ENCODE assay signal across 21 cellular contexts in genomic region chr2:129805889-129806288, GRCh38.
DNase-seq lines count a peak whose midpoint lies in the region; ATAC-seq and TF ChIP-seq lines count a peak whose summit lies in the region.
"Had no signal": no experiment of that assay in that cellular context is flagged by ENCODE, and none has a peak within 500 bp of the region (broad histone marks: within the 10 kb centered on the region; RNA-seq: fewer than 3 reads in every experiment).

No MANE protein-coding gene starts in this region.

- H2AFZ ChIP-seq in GM23338: peak overlapping the region; percentile 56; the same call in 1 of the 2 replicates
- H2AFZ ChIP-seq in mesenchymal stem cell (ENCODE audit: low read depth, low read length): no peak overlapping the region

- H2BK120ac ChIP-seq in mesenchymal stem cell (ENCODE audit: low read depth, low read length): no peak overlapping the region

- H3K36me3 ChIP-seq in GM23338 (ENCODE audit: insufficient read depth) (no peaks in the 10 kb centered on the region), WERI-Rb-1 (no peaks in the 10 kb centered on the region), mesenchymal stem cell (ENCODE audit: control insufficient read depth in 1 of 2, insufficient read depth in 2 of 2, low read depth in 1 of 2, low read length in 2 of 2) (no peaks in the 10 kb centered on the region)
- H3K36me3 ChIP-seq: BLaER1, MG63, Peyer's patch had no signal

- H3K79me1 ChIP-seq in mesenchymal stem cell (replicated peaks; ENCODE audit: low read length, poor library complexity, severe bottlenecking): no peaks in the 10 kb centered on the region

- H4K8ac ChIP-seq in mesenchymal stem cell (ENCODE audit: low read length): no peak overlapping the region

- H4K91ac ChIP-seq in mesenchymal stem cell (ENCODE audit: low read length): peak overlapping the region; percentile 30

- ATAC-seq in GM23338 (no peak; the same call in 2 of the 3 replicates), GM19467 (IDR thresholded peaks at IDR 0.05; ENCODE audit: unreplicated experiment) (no peak)

- no peak overlapping the region for H2BK15ac ChIP-seq in mesenchymal stem cell (ENCODE audit: low read depth, poor library complexity, severe bottlenecking)

- TF ChIP-seq CTCF in GM23338 (conservative IDR thresholded peaks at IDR 0.05; ENCODE audit: low read depth in 2 of 2) (no peak), WERI-Rb-1 (IDR thresholded peaks at IDR 0.05; ENCODE audit: low read depth, low read length) (no peak), osteocyte (IDR thresholded peaks at IDR 0.05) (no peak)

- no peak for DNase-seq in GM23338 (ENCODE audit: low spot score)
- DNase-seq in WERI-Rb-1: peak; percentile 56
- DNase-seq in mesenchymal stem cell: no peak
- peak; percentile 64 for DNase-seq in osteocyte (ENCODE audit: extremely low spot score, unreplicated experiment)
- DNase-seq in occipital lobe (lab: John Stamatoyannopoulos, UW): no peak
- no peak for DNase-seq in NCI-H2029 treated with DMSO at 0.1 percent for 48 hours (lab: John Stamatoyannopoulos, UW)
- DNase-seq in NCI-H1417 (lab: John Stamatoyannopoulos, UW): no peak
- DNase-seq: CD4-positive, CD25-positive, alpha-beta regulatory T cell; DMS153; KBM-7; MG63; NCI-H1417 treated with DMSO at 0.1 percent for 48 hours; NCI-H1694 treated with DMSO at 0.1 percent for 48 hours; NCI-H2081 treated with DMSO at 0.1 percent for 48 hours; NCI-H526; OCI-M1; Peyer's patch; SHP77 treated with DMSO at 0.1 percent for 48 hours had no signal

- H3K27ac ChIP-seq in GM23338 (ENCODE audit: low read depth) (no peak overlapping the region), WERI-Rb-1 (peak overlapping the region; percentile 48), mesenchymal stem cell (ENCODE audit: low read length, poor library complexity, severe bottlenecking) (no peak overlapping the region)
- H3K27ac ChIP-seq: BLaER1, Peyer's patch had no signal

- H3K18ac ChIP-seq in mesenchymal stem cell (ENCODE audit: low read depth in 1 of 2, low read length in 2 of 2): no peak overlapping the region

- H2BK12ac ChIP-seq in mesenchymal stem cell (ENCODE audit: low read length in 2 of 2): no peak overlapping the region

- H3K4me2 ChIP-seq in GM23338: no peak overlapping the region
- H3K4me2 ChIP-seq in mesenchymal stem cell (ENCODE audit: low read length, poor library complexity, severe bottlenecking): no peak overlapping the region
- H3K4me2 ChIP-seq: BLaER1 had no signal

- peaks cover 29% of the 10 kb centered on the region for H3K4me1 ChIP-seq in GM23338 (ENCODE audit: insufficient read depth)
- H3K4me1 ChIP-seq in mesenchymal stem cell (ENCODE audit: control insufficient read depth, insufficient read depth, low read depth, low read length): no peaks in the 10 kb centered on the region
- H3K4me1 ChIP-seq: Peyer's patch had no signal

- no peak overlapping the region for H3K14ac ChIP-seq in mesenchymal stem cell (ENCODE audit: low read length in 2 of 2)

- H2AK5ac ChIP-seq in mesenchymal stem cell (ENCODE audit: low read length, severe bottlenecking): no peak overlapping the region

- H3F3A ChIP-seq in GM23338 (replicated peaks; ENCODE audit: low read depth): no peaks in the 10 kb centered on the region

- no peak overlapping the region for H3K9ac ChIP-seq in mesenchymal stem cell (ENCODE audit: low read length)
- H3K9ac ChIP-seq: BLaER1 had no signal

- H3K4me1 Mint-ChIP-seq in GM23338: peaks cover 46% of the 10 kb centered on the region
- no peaks in the 10 kb centered on the region for H3K4me1 Mint-ChIP-seq in osteocyte (ENCODE audit: unreplicated experiment)
- H3K4me1 Mint-ChIP-seq: CD4-positive, CD25-positive, alpha-beta regulatory T cell had no signal

- H3K27me3 Mint-ChIP-seq in GM23338 (ENCODE audit: insufficient read depth, low read depth, poor library complexity) (peaks cover 6% of the 10 kb centered on the region), osteocyte (ENCODE audit: unreplicated experiment) (peaks cover 2% of the 10 kb centered on the region)
- H3K27me3 Mint-ChIP-seq: CD4-positive, CD25-positive, alpha-beta regulatory T cell had no signal

- H2BK5ac ChIP-seq in mesenchymal stem cell (ENCODE audit: low read depth, low read length, poor library complexity, severe bottlenecking): no peak overlapping the region

- no peaks in the 10 kb centered on the region for H4K20me1 ChIP-seq in GM23338 (replicated peaks; ENCODE audit: insufficient read depth)
- H4K20me1 ChIP-seq: BLaER1 had no signal

- H3K9me3 Mint-ChIP-seq in GM23338: no peaks in the 10 kb centered on the region
- no peaks in the 10 kb centered on the region for H3K9me3 Mint-ChIP-seq in osteocyte (ENCODE audit: unreplicated experiment)
- H3K9me3 Mint-ChIP-seq: CD4-positive, CD25-positive, alpha-beta regulatory T cell; H9 had no signal

- H3K27me3 ChIP-seq in GM23338 (ENCODE audit: insufficient read depth) (no peaks in the 10 kb centered on the region), WERI-Rb-1 (ENCODE audit: insufficient read depth, low read depth, severe bottlenecking) (no peaks in the 10 kb centered on the region), mesenchymal stem cell (ENCODE audit: control insufficient read depth in 1 of 2, insufficient read depth in 1 of 2, low read length in 2 of 2) (peaks cover 0 to 4% of the 10 kb centered on the region in 2 experiments)
- H3K27me3 ChIP-seq: BLaER1, Peyer's patch had no signal

- H3K36me3 Mint-ChIP-seq in GM23338 (ENCODE audit: low read depth) (no peaks in the 10 kb centered on the region), osteocyte (ENCODE audit: unreplicated experiment) (no peaks in the 10 kb centered on the region)
- H3K36me3 Mint-ChIP-seq: CD4-positive, CD25-positive, alpha-beta regulatory T cell had no signal

- H3K79me2 ChIP-seq in GM23338 (replicated peaks; ENCODE audit: insufficient read depth): no peaks in the 10 kb centered on the region

- no peak overlapping the region for H3K4ac ChIP-seq in mesenchymal stem cell (ENCODE audit: low read depth in 1 of 2, low read length in 2 of 2)

- H3K23ac ChIP-seq in mesenchymal stem cell (ENCODE audit: low read length in 2 of 2): no peak overlapping the region

- H3K27ac Mint-ChIP-seq in GM23338: no peak overlapping the region
- H3K27ac Mint-ChIP-seq in osteocyte (ENCODE audit: unreplicated experiment): no peak overlapping the region
- H3K27ac Mint-ChIP-seq: CD4-positive, CD25-positive, alpha-beta regulatory T cell had no signal

- H3K4me3 ChIP-seq in GM23338: no peak overlapping the region
- no peak overlapping the region for H3K4me3 ChIP-seq in WERI-Rb-1 (ENCODE audit: low read depth, low read length)
- H3K4me3 ChIP-seq in mesenchymal stem cell (ENCODE audit: insufficient read depth in 1 of 2, low read depth in 1 of 2, low read length in 2 of 2): no peak overlapping the region
- H3K4me3 ChIP-seq: BLaER1, MG63, Peyer's patch had no signal

- no peaks in the 10 kb centered on the region for H3K9me2 ChIP-seq in GM23338 (ENCODE audit: insufficient read depth)

- no peak overlapping the region for H3K4me3 Mint-ChIP-seq in GM23338
- no peak overlapping the region for H3K4me3 Mint-ChIP-seq in osteocyte (ENCODE audit: unreplicated experiment)
- H3K4me3 Mint-ChIP-seq: CD4-positive, CD25-positive, alpha-beta regulatory T cell; H9 had no signal

- H3K9me3 ChIP-seq in WERI-Rb-1 (ENCODE audit: severe bottlenecking) (no peaks in the 10 kb centered on the region), mesenchymal stem cell (ENCODE audit: control insufficient read depth, low read length) (no peaks in the 10 kb centered on the region)
- H3K9me3 ChIP-seq: BLaER1, MG63, Peyer's patch had no signal

- 75% methylated on average over 11 of the region's 11 CpGs for WGBS in mesenchymal stem cell

TF ChIP-seq in GM23338, 12 proteins besides CTCF, POLR2A, EP300 and RAD21 (continues in another document):
- no peak for TF ChIP-seq EZH2phosphoT487 (IDR thresholded peaks at IDR 0.05; ENCODE audit: unreplicated experiment)
- no peak for TF ChIP-seq JUNB (IDR thresholded peaks at IDR 0.05; ENCODE audit: unreplicated experiment)
- TF ChIP-seq ZNF114 (CRISPR knock-in tag; IDR thresholded peaks at IDR 0.05): no peak
- no peak for TF ChIP-seq CREB1 (CRISPR knock-in tag; IDR thresholded peaks at IDR 0.05; ENCODE audit: low read depth)
- TF ChIP-seq EZH2 (IDR thresholded peaks at IDR 0.05; ENCODE audit: low read depth, unreplicated experiment): no peak
- no peak for TF ChIP-seq ZNF331 (CRISPR knock-in tag; IDR thresholded peaks at IDR 0.05; ENCODE audit: low read depth)
- no peak for TF ChIP-seq STAT1 (IDR thresholded peaks at IDR 0.05; ENCODE audit: unreplicated experiment)
- no peak for TF ChIP-seq ETS1 (IDR thresholded peaks at IDR 0.05)

Comparison
In these comparisons a context has a peak if more than half of its experiments do, and no peak if none do; other contexts are left out.
1. DNase-seq: peak in WERI-Rb-1 (single experiment) and osteocyte (single experiment); none in GM23338 (single experiment), mesenchymal stem cell (single experiment), occipital lobe (single experiment), NCI-H2029 treated with DMSO at 0.1 percent for 48 hours (single experiment) and NCI-H1417 (0 of 3).